In the genomic region with DNA sequence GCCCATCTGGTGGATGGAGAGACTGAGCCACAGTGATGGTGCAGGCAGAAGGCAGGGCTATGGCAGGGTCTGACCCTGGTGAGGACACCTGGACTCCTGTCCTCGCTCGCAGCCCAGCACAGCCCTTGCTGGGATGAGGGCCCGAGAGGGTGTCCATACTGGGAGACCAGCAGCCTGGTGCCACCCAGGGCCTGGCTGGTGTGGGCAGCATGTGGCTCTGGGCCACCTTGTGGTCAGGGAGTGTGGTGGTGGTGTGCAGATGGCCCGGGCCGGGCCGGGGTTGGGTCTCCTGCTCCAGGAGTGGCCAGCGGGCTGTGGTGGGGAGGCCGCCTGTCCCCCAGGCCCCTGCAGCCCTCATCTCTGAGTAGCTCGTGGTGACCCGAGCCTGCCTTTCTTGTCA, we compare ENCODE assay signal across 19 cellular contexts. TPM values are rescaled to one million over a fixed set of nuclear protein-coding genes. Genes with fewer than 3 reads are reported as not detected.
A peak's percentile ranks its signal among the peaks of the same experiment; 100 is the strongest.
DNase-seq lines count a peak whose midpoint lies in the region; ATAC-seq and TF ChIP-seq lines count a peak whose summit lies in the region.
"Had no signal": no experiment of that assay in that cellular context is flagged by ENCODE, and none has a peak within 500 bp of the region (broad histone marks: within the 10 kb centered on the region; RNA-seq: fewer than 3 reads in every experiment).

No MANE protein-coding gene starts in this region.

- no peaks in the 10 kb centered on the region for H3K4me1 ChIP-seq in gastroesophageal sphincter
- no peaks in the 10 kb centered on the region for H3K4me1 ChIP-seq in sigmoid colon
- H3K4me1 ChIP-seq: Peyer's patch had no signal

- H3K9me3 ChIP-seq in gastroesophageal sphincter (no peaks in the 10 kb centered on the region), sigmoid colon (no peaks in the 10 kb centered on the region)
- H3K9me3 ChIP-seq: Peyer's patch had no signal

- no peak overlapping the region for H3K4me3 Mint-ChIP-seq in activated CD4-positive, alpha-beta memory T cell treated with anti-CD3 and anti-CD28 coated beads for 36 hours
- no peak overlapping the region for H3K4me3 Mint-ChIP-seq in activated CD4-positive, alpha-beta memory T cell treated with anti-CD3 and anti-CD28 coated beads, Interleukin-2, amount 10 ng/mL, durations not matched to agents 7 days and 5 days
- H3K4me3 Mint-ChIP-seq: CD4-positive, alpha-beta memory T cell had no signal

- peak; percentile 7 for ATAC-seq in gastroesophageal sphincter

- intact Hi-C loops in activated CD4-positive, alpha-beta memory T cell treated with anti-CD3 and anti-CD28 coated beads for 36 hours (cut with micrococcal nuclease), result no loop called here
- intact Hi-C loops in sigmoid colon (cut with DNase I), result no loop called here

- POLR2A ChIA-PET in activated CD4-positive, alpha-beta memory T cell treated with anti-CD3 and anti-CD28 coated beads for 36 hours (lab: Charles Lee), result no interaction called here
- POLR2A ChIA-PET in activated CD4-positive, alpha-beta memory T cell treated with anti-CD3 and anti-CD28 coated beads, Interleukin-2, amount 10 ng/mL, durations not matched to agents 7 days and 5 days (lab: Charles Lee), result no interaction called here

- no peak overlapping the region for H3K4me3 ChIP-seq in gastroesophageal sphincter
- no peak overlapping the region for H3K4me3 ChIP-seq in sigmoid colon
- H3K4me3 ChIP-seq: Peyer's patch had no signal

- CTCF ChIA-PET in activated CD4-positive, alpha-beta memory T cell treated with anti-CD3 and anti-CD28 coated beads for 36 hours (lab: Charles Lee), result no interaction called here
- CTCF ChIA-PET in activated CD4-positive, alpha-beta memory T cell treated with anti-CD3 and anti-CD28 coated beads, Interleukin-2, amount 10 ng/mL, durations not matched to agents 7 days and 5 days (lab: Charles Lee), result no interaction called here

- no CpG with 5 or more reads among the region's 10 CpGs for WGBS in gastroesophageal sphincter (ENCODE audit: low coverage in 1 of 2), 2 donors
- WGBS in sigmoid colon, 2 donors, result 89 to 90% methylated on average over 10 of the region's 10 CpGs

- TF ChIP-seq EP300 in gastroesophageal sphincter (IDR thresholded peaks at IDR 0.05) (no peak), sigmoid colon (IDR thresholded peaks at IDR 0.05) (no peak)

- H3K27ac Mint-ChIP-seq in activated CD4-positive, alpha-beta memory T cell treated with anti-CD3 and anti-CD28 coated beads for 36 hours, result no peak overlapping the region
- H3K27ac Mint-ChIP-seq in activated CD4-positive, alpha-beta memory T cell treated with anti-CD3 and anti-CD28 coated beads, Interleukin-2, amount 10 ng/mL, durations not matched to agents 7 days and 5 days, result no peak overlapping the region
- H3K27ac Mint-ChIP-seq: CD4-positive, alpha-beta memory T cell had no signal

- H3K36me3 ChIP-seq in gastroesophageal sphincter (no peaks in the 10 kb centered on the region), sigmoid colon (no peaks in the 10 kb centered on the region)
- H3K36me3 ChIP-seq: Peyer's patch had no signal

- TF ChIP-seq CTCF in gastroesophageal sphincter (IDR thresholded peaks at IDR 0.05) (no peak), sigmoid colon (IDR thresholded peaks at IDR 0.05) (no peak)

- H3K9me3 Mint-ChIP-seq in activated CD4-positive, alpha-beta memory T cell treated with anti-CD3 and anti-CD28 coated beads for 36 hours, result no peaks in the 10 kb centered on the region
- no peaks in the 10 kb centered on the region for H3K9me3 Mint-ChIP-seq in activated CD4-positive, alpha-beta memory T cell treated with anti-CD3 and anti-CD28 coated beads, Interleukin-2, amount 10 ng/mL, durations not matched to agents 7 days and 5 days
- H3K9me3 Mint-ChIP-seq: CD4-positive, alpha-beta memory T cell had no signal

- H3K36me3 Mint-ChIP-seq in activated CD4-positive, alpha-beta memory T cell treated with anti-CD3 and anti-CD28 coated beads for 36 hours, result no peaks in the 10 kb centered on the region
- H3K36me3 Mint-ChIP-seq in activated CD4-positive, alpha-beta memory T cell treated with anti-CD3 and anti-CD28 coated beads, Interleukin-2, amount 10 ng/mL, durations not matched to agents 7 days and 5 days (ENCODE audit: low read depth), result no peaks in the 10 kb centered on the region
- H3K36me3 Mint-ChIP-seq: CD4-positive, alpha-beta memory T cell had no signal

- H3K27me3 ChIP-seq in gastroesophageal sphincter, result no peaks in the 10 kb centered on the region
- no peaks in the 10 kb centered on the region for H3K27me3 ChIP-seq in sigmoid colon
- H3K27me3 ChIP-seq: Peyer's patch had no signal

- DNase-seq in activated CD4-positive, alpha-beta memory T cell treated with anti-CD3 and anti-CD28 coated beads for 36 hours, result peak; percentile 7
- no peak for DNase-seq in activated CD4-positive, alpha-beta memory T cell treated with anti-CD3 and anti-CD28 coated beads, Interleukin-2, amount 10 ng/mL, durations not matched to agents 7 days and 5 days
- DNase-seq in HT-29 (ENCODE audit: low spot score) (peak; percentile 14), sigmoid colon (peak; percentile 53), superior temporal gyrus (ENCODE audit: extremely low spot score) (no peak), NCI-H2081 (lab: John Stamatoyannopoulos, UW) (no peak)
- no peak for DNase-seq in stimulated activated CD4-positive, alpha-beta T cell treated with anti-CD3 and anti-CD28 coated beads, Interleukin-4, amount 100 ng/mL, for 4 hours
- DNase-seq: 8988T; Calu3; CD4-positive, alpha-beta memory T cell; DMS79; NCI-H1048; NCI-H1436 treated with DMSO at 0.1 percent for 48 hours; NCI-H2029 treated with DMSO at 0.1 percent for 48 hours; NCI-H510A; NCI-H774; Peyer's patch; SHP77 had no signal

- no peak for TF ChIP-seq POLR2A in gastroesophageal sphincter (IDR thresholded peaks at IDR 0.05)
- TF ChIP-seq POLR2A in sigmoid colon (IDR thresholded peaks at IDR 0.05), result no peak

- H3K27ac ChIP-seq in gastroesophageal sphincter (no peak overlapping the region), sigmoid colon (no peak overlapping the region)
- H3K27ac ChIP-seq: Peyer's patch had no signal

- no peaks in the 10 kb centered on the region for H3K4me1 Mint-ChIP-seq in activated CD4-positive, alpha-beta memory T cell treated with anti-CD3 and anti-CD28 coated beads for 36 hours (ENCODE audit: low read depth)
- H3K4me1 Mint-ChIP-seq in activated CD4-positive, alpha-beta memory T cell treated with anti-CD3 and anti-CD28 coated beads, Interleukin-2, amount 10 ng/mL, durations not matched to agents 7 days and 5 days, result no peaks in the 10 kb centered on the region
- H3K4me1 Mint-ChIP-seq: CD4-positive, alpha-beta memory T cell had no signal

- H3K27me3 Mint-ChIP-seq in activated CD4-positive, alpha-beta memory T cell treated with anti-CD3 and anti-CD28 coated beads for 36 hours, result no peaks in the 10 kb centered on the region
- no peaks in the 10 kb centered on the region for H3K27me3 Mint-ChIP-seq in activated CD4-positive, alpha-beta memory T cell treated with anti-CD3 and anti-CD28 coated beads, Interleukin-2, amount 10 ng/mL, durations not matched to agents 7 days and 5 days

RNA-seq across cellular contexts. Expression of a gene that starts 14.9 kb away (rescaled TPM):
- total RNA-seq in activated CD4-positive, alpha-beta memory T cell treated with anti-CD3 and anti-CD28 coated beads for 36 hours, result under 1 TPM; 0.57 to 0.58 TPM
- total RNA-seq in activated CD4-positive, alpha-beta memory T cell treated with anti-CD3 and anti-CD28 coated beads, Interleukin-2, amount 10 ng/mL, durations not matched to agents 7 days and 5 days, result 1 to 10 TPM; 3.9 to 4.3 TPM
- total RNA-seq in HT-29 (2014; rRNA removed; shearing (Covaris generic)), result not detected in 2 replicates
- total RNA-seq in gastroesophageal sphincter, result 1 to 10 TPM in 1 of 4 donors, under 1 TPM in 3; 0.49 to 1.2 (median 0.72) TPM
- total RNA-seq in sigmoid colon, result under 1 TPM; 0.27 to 0.71 (median 0.61) TPM
- under 1 TPM; 0.23 to 0.60 (median 0.50) TPM for polyA plus RNA-seq in sigmoid colon
- total RNA-seq: CD4-positive, alpha-beta memory T cell had no signal

Comparison
In these comparisons a context has a peak if more than half of its experiments do, and no peak if none do; other contexts are left out.
1. DNase-seq: peak in activated CD4-positive, alpha-beta memory T cell treated with anti-CD3 and anti-CD28 coated beads for 36 hours (single experiment), HT-29 (single experiment) and sigmoid colon (single experiment); none in activated CD4-positive, alpha-beta memory T cell treated with anti-CD3 and anti-CD28 coated beads, Interleukin-2, amount 10 ng/mL, durations not matched to agents 7 days and 5 days (single experiment), stimulated activated CD4-positive, alpha-beta T cell treated with anti-CD3 and anti-CD28 coated beads, Interleukin-4, amount 100 ng/mL, for 4 hours (0 of 2), superior temporal gyrus (single experiment) and NCI-H2081 (0 of 2).